Comparison of ENCODE assay signal across 8 cellular contexts in the genomic region with DNA sequence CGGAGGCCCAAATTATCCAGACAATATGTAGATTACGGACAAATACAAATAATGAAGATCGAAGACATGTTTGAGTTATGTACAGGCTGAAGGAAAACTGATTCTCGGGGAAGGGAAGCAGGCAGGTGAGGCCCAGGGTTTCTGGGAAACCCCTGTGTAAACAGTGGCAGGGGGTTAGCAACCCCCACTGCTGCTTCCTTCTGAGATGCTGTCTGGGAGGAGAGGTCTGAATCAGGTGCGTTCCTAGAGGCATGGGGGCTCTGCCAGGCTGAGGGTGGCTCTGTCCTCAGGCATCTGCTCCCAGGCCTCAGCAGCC. TPM values are rescaled to one million over a fixed set of nuclear protein-coding genes. Genes with fewer than 3 reads are reported as not detected.
DNase-seq lines count a peak whose midpoint lies in the region; ATAC-seq and TF ChIP-seq lines count a peak whose summit lies in the region.

No MANE protein-coding gene starts in this region.

- H4K20me1 ChIP-seq in GM23338 (replicated peaks; ENCODE audit: insufficient read depth) = peaks cover 3% of the 10 kb centered on the region; the same call in 1 of the 2 replicates

- H3K9me3 Mint-ChIP-seq in GM23338 = no peaks in the 10 kb centered on the region; the same call in 2 of the 3 replicates
- no peaks in the 10 kb centered on the region for H3K9me3 Mint-ChIP-seq in activated CD4-positive, alpha-beta memory T cell treated with anti-CD3 and anti-CD28 coated beads, Interleukin-2, amount 10 ng/mL, durations not matched to agents 7 days and 5 days
- no peaks in the 10 kb centered on the region for H3K9me3 Mint-ChIP-seq in stimulated activated memory B cell treated with anti-CD40 and anti-IgM and Interleukin-4, amounts not matched to agents 10 μg/mL and 1 μg/mL and 100 μg/mL, for 72 hours

- H3K27ac ChIP-seq in GM23338 (ENCODE audit: low read depth) (peak overlapping the region; percentile 74), iPS DF 6.9 (ENCODE audit: low read length) (no peak overlapping the region)

- DNase-seq in GM23338 (ENCODE audit: low spot score) = no peak
- no peak for DNase-seq in activated CD4-positive, alpha-beta memory T cell treated with anti-CD3 and anti-CD28 coated beads, Interleukin-2, amount 10 ng/mL, durations not matched to agents 7 days and 5 days
- DNase-seq in iPS DF 6.9 (ENCODE audit: low read depth, low spot score) = no peak
- no peak for DNase-seq in amygdala (lab: John Stamatoyannopoulos, UW)
- no peak for DNase-seq in activated CD4-positive, CD25-positive, alpha-beta regulatory T cell (lab: John Stamatoyannopoulos, UW)
- no peak for DNase-seq in NCI-H524 (lab: John Stamatoyannopoulos, UW)
- DNase-seq in NCI-H1105 (lab: John Stamatoyannopoulos, UW) = no peak

- no CpG with 5 or more reads among the region's 5 CpGs for WGBS in iPS DF 6.9 (ENCODE audit: insufficient coverage, insufficient read length)

- H3K27me3 ChIP-seq in GM23338 (ENCODE audit: insufficient read depth) (peaks cover 68% of the 10 kb centered on the region), iPS DF 6.9 (ENCODE audit: control insufficient read depth, insufficient read depth, low read length) (peaks cover 20% of the 10 kb centered on the region)

- CTCF ChIA-PET in activated CD4-positive, alpha-beta memory T cell treated with anti-CD3 and anti-CD28 coated beads, Interleukin-2, amount 10 ng/mL, durations not matched to agents 7 days and 5 days (lab: Charles Lee) = interaction anchor here (0.6 to 1.9 kb wide), 7 partner anchors 13 to 789 kb away, joined by 3 to 7 read pairs (median 4); no protein-coding TSS in a partner anchor

- no peaks in the 10 kb centered on the region for H3K36me3 Mint-ChIP-seq in GM23338 (ENCODE audit: low read depth)
- no peaks in the 10 kb centered on the region for H3K36me3 Mint-ChIP-seq in activated CD4-positive, alpha-beta memory T cell treated with anti-CD3 and anti-CD28 coated beads, Interleukin-2, amount 10 ng/mL, durations not matched to agents 7 days and 5 days (ENCODE audit: low read depth)
- no peaks in the 10 kb centered on the region for H3K36me3 Mint-ChIP-seq in stimulated activated memory B cell treated with anti-CD40 and anti-IgM and Interleukin-4, amounts not matched to agents 10 μg/mL and 1 μg/mL and 100 μg/mL, for 72 hours

- peaks cover 32% of the 10 kb centered on the region for H3K27me3 Mint-ChIP-seq in GM23338 (ENCODE audit: insufficient read depth, low read depth, poor library complexity)
- peaks cover 2% of the 10 kb centered on the region for H3K27me3 Mint-ChIP-seq in activated CD4-positive, alpha-beta memory T cell treated with anti-CD3 and anti-CD28 coated beads, Interleukin-2, amount 10 ng/mL, durations not matched to agents 7 days and 5 days
- no peaks in the 10 kb centered on the region for H3K27me3 Mint-ChIP-seq in stimulated activated memory B cell treated with anti-CD40 and anti-IgM and Interleukin-4, amounts not matched to agents 10 μg/mL and 1 μg/mL and 100 μg/mL, for 72 hours

- H3K9me2 ChIP-seq in GM23338 (ENCODE audit: insufficient read depth) = no peaks in the 10 kb centered on the region

- H3K4me1 ChIP-seq in GM23338 (ENCODE audit: insufficient read depth) (peaks cover 20% of the 10 kb centered on the region), iPS DF 6.9 (ENCODE audit: control insufficient read depth, insufficient read depth, low read length) (peaks cover 3% of the 10 kb centered on the region)

- H3K4me3 ChIP-seq in GM23338 = peak overlapping the region; percentile 63
- H3K4me3 ChIP-seq in iPS DF 6.9 (ENCODE audit: low read length) = peak overlapping the region; percentile 11; the same call in 1 of the 2 replicates

- no peaks in the 10 kb centered on the region for H3K9me3 ChIP-seq in iPS DF 6.9 (ENCODE audit: control insufficient read depth, insufficient read depth, low read length)

- H3K4me2 ChIP-seq in GM23338 = peak overlapping the region; percentile 77

- H3F3A ChIP-seq in GM23338 (replicated peaks; ENCODE audit: low read depth) = 0 out of 2 replicates have a peak, but pooled peaks cover 5% of the 10 kb centered on the region

- peaks cover 21% of the 10 kb centered on the region for H3K4me1 Mint-ChIP-seq in GM23338
- H3K4me1 Mint-ChIP-seq in activated CD4-positive, alpha-beta memory T cell treated with anti-CD3 and anti-CD28 coated beads, Interleukin-2, amount 10 ng/mL, durations not matched to agents 7 days and 5 days = peaks cover 19% of the 10 kb centered on the region
- H3K4me1 Mint-ChIP-seq in stimulated activated memory B cell treated with anti-CD40 and anti-IgM and Interleukin-4, amounts not matched to agents 10 μg/mL and 1 μg/mL and 100 μg/mL, for 72 hours = peaks cover 28% of the 10 kb centered on the region

- H3K27ac Mint-ChIP-seq in GM23338 = peak overlapping the region; percentile 93
- no peak overlapping the region for H3K27ac Mint-ChIP-seq in activated CD4-positive, alpha-beta memory T cell treated with anti-CD3 and anti-CD28 coated beads, Interleukin-2, amount 10 ng/mL, durations not matched to agents 7 days and 5 days
- peak overlapping the region; percentile 95 for H3K27ac Mint-ChIP-seq in stimulated activated memory B cell treated with anti-CD40 and anti-IgM and Interleukin-4, amounts not matched to agents 10 μg/mL and 1 μg/mL and 100 μg/mL, for 72 hours

- peak overlapping the region; percentile 89 for H2AFZ ChIP-seq in GM23338

- no peak for TF ChIP-seq CTCF in GM23338 (conservative IDR thresholded peaks at IDR 0.05; ENCODE audit: low read depth in 2 of 2)

- POLR2A ChIA-PET in activated CD4-positive, alpha-beta memory T cell treated with anti-CD3 and anti-CD28 coated beads, Interleukin-2, amount 10 ng/mL, durations not matched to agents 7 days and 5 days (lab: Charles Lee) = interaction anchor here (0.5 to 0.6 kb wide), 2 partner anchors 10 to 846 kb away, joined by 3 to 5 read pairs; no protein-coding TSS in a partner anchor

- peak overlapping the region; percentile 79 for H3K4me3 Mint-ChIP-seq in GM23338
- H3K4me3 Mint-ChIP-seq in activated CD4-positive, alpha-beta memory T cell treated with anti-CD3 and anti-CD28 coated beads, Interleukin-2, amount 10 ng/mL, durations not matched to agents 7 days and 5 days = peak overlapping the region; percentile 69
- H3K4me3 Mint-ChIP-seq in stimulated activated memory B cell treated with anti-CD40 and anti-IgM and Interleukin-4, amounts not matched to agents 10 μg/mL and 1 μg/mL and 100 μg/mL, for 72 hours = peak overlapping the region; percentile 86

- no peaks in the 10 kb centered on the region for H3K36me3 ChIP-seq in GM23338 (ENCODE audit: insufficient read depth)
- no peaks in the 10 kb centered on the region for H3K36me3 ChIP-seq in iPS DF 6.9 (ENCODE audit: control insufficient read depth, insufficient read depth, low read length)

- ATAC-seq in GM23338 = no peak
- ATAC-seq in stimulated activated memory B cell treated with anti-CD40 and anti-IgM and Interleukin-4, amounts not matched to agents 10 μg/mL and 1 μg/mL and 100 μg/mL, for 72 hours = peak; percentile 4

- no peaks in the 10 kb centered on the region for H3K79me2 ChIP-seq in GM23338 (replicated peaks; ENCODE audit: insufficient read depth)

TF ChIP-seq in GM23338, 12 proteins besides CTCF, POLR2A, EP300 and RAD21:
- TF ChIP-seq EZH2phosphoT487 (IDR thresholded peaks at IDR 0.05; ENCODE audit: unreplicated experiment) (no peak), POLR2AphosphoS5 (IDR thresholded peaks at IDR 0.05; ENCODE audit: low read depth) (no peak), EZH2 (IDR thresholded peaks at IDR 0.05; ENCODE audit: low read depth, unreplicated experiment) (no peak), JUNB (IDR thresholded peaks at IDR 0.05; ENCODE audit: unreplicated experiment) (no peak), ZNF331 (CRISPR knock-in tag; IDR thresholded peaks at IDR 0.05; ENCODE audit: low read depth) (no peak), STAT1 (IDR thresholded peaks at IDR 0.05; ENCODE audit: unreplicated experiment) (no peak)
- TF ChIP-seq, protein P1, sequence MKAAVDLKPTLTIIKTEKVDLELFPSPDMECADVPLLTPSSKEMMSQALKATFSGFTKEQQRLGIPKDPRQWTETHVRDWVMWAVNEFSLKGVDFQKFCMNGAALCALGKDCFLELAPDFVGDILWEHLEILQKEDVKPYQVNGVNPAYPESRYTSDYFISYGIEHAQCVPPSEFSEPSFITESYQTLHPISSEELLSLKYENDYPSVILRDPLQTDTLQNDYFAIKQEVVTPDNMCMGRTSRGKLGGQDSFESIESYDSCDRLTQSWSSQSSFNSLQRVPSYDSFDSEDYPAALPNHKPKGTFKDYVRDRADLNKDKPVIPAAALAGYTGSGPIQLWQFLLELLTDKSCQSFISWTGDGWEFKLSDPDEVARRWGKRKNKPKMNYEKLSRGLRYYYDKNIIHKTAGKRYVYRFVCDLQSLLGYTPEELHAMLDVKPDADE (IDR thresholded peaks at IDR 0.05) = no peak

RNA-seq across cellular contexts. Expression of a gene that starts 7.2 kb away (rescaled TPM):
- total RNA-seq in GM23338 (2014; rRNA removed; shearing (Covaris generic)) = 0.42 and 0.74 TPM in 2 replicates
- 0.26 and 1.1 TPM in 2 replicates for polyA plus RNA-seq in GM23338 (2016; fragmentation: Nextera tagmentation; extraction: Ambion mirVana)
- total RNA-seq in activated CD4-positive, alpha-beta memory T cell treated with anti-CD3 and anti-CD28 coated beads, Interleukin-2, amount 10 ng/mL, durations not matched to agents 7 days and 5 days = 10 to 100 TPM; 35.1 to 38.0 TPM

Comparison
In these comparisons a context has a peak if more than half of its experiments do, and no peak if none do; other contexts are left out.
1. RNA of a gene that starts 7.2 kb away (total RNA-seq): 35.1 to 38.0 TPM in activated CD4-positive, alpha-beta memory T cell treated with anti-CD3 and anti-CD28 coated beads, Interleukin-2, amount 10 ng/mL, durations not matched to agents 7 days and 5 days; 0.42 to 0.74 TPM in GM23338; every median in the first group is over 10 times any median in the second.
2. Peak in every context shown above with its lines, with median percentiles within 50 percentile points of each other: H3K4me3 Mint-ChIP-seq.